17 cellular contexts compared by ENCODE assay signal in genomic region chr1:2251363-2251762, GRCh38. TPM values are rescaled to one million over a fixed set of nuclear protein-coding genes. Genes with fewer than 3 reads are reported as not detected.
DNase-seq lines count a peak whose midpoint lies in the region; ATAC-seq and TF ChIP-seq lines count a peak whose summit lies in the region.
"Had no signal": no experiment of that assay in that cellular context is flagged by ENCODE, and none has a peak within 500 bp of the region (broad histone marks: within the 10 kb centered on the region; RNA-seq: fewer than 3 reads in every experiment).

No MANE protein-coding gene starts in this region.

- H3K27me3 Mint-ChIP-seq in CD4-positive, alpha-beta memory T cell = no peaks in the 10 kb centered on the region

- H3K9me3 ChIP-seq in CD4-positive, alpha-beta memory T cell (ENCODE audit: control insufficient read depth in 1 of 2, low read length in 2 of 2) = peaks cover 0 to 18% of the 10 kb centered on the region in 2 donors
- peaks cover 6% of the 10 kb centered on the region for H3K9me3 ChIP-seq in RWPE2 (ENCODE audit: severe bottlenecking)
- H3K9me3 ChIP-seq in gastroesophageal sphincter = peaks cover 0 to 3% (median 0%) of the 10 kb centered on the region in 3 donors
- peaks cover 12% of the 10 kb centered on the region for H3K9me3 ChIP-seq in skeletal muscle satellite cell (replicated peaks; ENCODE audit: low read length)
- H3K9me3 ChIP-seq: pancreas, testis had no signal

- intact Hi-C loops in CD4-positive, alpha-beta memory T cell (cut with micrococcal nuclease) = no loop called here

- no peak for TF ChIP-seq EP300 in gastroesophageal sphincter (IDR thresholded peaks at IDR 0.05)

- H3K4me1 Mint-ChIP-seq in CD4-positive, alpha-beta memory T cell = peaks cover 0 to 65% (median 38%) of the 10 kb centered on the region in 4 donors

- TF ChIP-seq CTCF in RWPE2 (IDR thresholded peaks at IDR 0.05; ENCODE audit: poor library complexity, severe bottlenecking) (no peak), gastroesophageal sphincter (IDR thresholded peaks at IDR 0.05) (no peak)

- peaks cover 90% of the 10 kb centered on the region for H3K4me1 ChIP-seq in CD4-positive, alpha-beta memory T cell (ENCODE audit: insufficient read depth, low read length)
- H3K4me1 ChIP-seq in RWPE2 (ENCODE audit: insufficient read depth, poor library complexity, severe bottlenecking) (peaks cover 7% of the 10 kb centered on the region), gastroesophageal sphincter (peaks cover 0 to 99% (median 78%) of the 10 kb centered on the region in 3 donors), skeletal muscle satellite cell (ENCODE audit: control insufficient read depth, insufficient read depth, low read length) (peaks cover 63% of the 10 kb centered on the region)

- H3K36me3 Mint-ChIP-seq in CD4-positive, alpha-beta memory T cell = peaks cover 11 to 28% of the 10 kb centered on the region in 2 donors

- no peak for ATAC-seq in RWPE2 (ENCODE audit: low read depth)
- ATAC-seq in gastroesophageal sphincter = no peak
- ATAC-seq in GM18498 (IDR thresholded peaks at IDR 0.05; ENCODE audit: unreplicated experiment) = no peak
- ATAC-seq in HG03039 (IDR thresholded peaks at IDR 0.05; ENCODE audit: unreplicated experiment) = no peak
- ATAC-seq in GM21717 (IDR thresholded peaks at IDR 0.05; ENCODE audit: unreplicated experiment) = no peak
- ATAC-seq: activated CD4-positive, CD25-positive, alpha-beta regulatory T cell treated with anti-CD3 and anti-CD28 coated beads, Interleukin-2, amount 50 U/mL, for 24 hours; activated T-cell treated with anti-CD3 and anti-CD28 coated beads, Interleukin-2, amount 50 U/mL, for 72 hours had no signal

- H3K36me3 ChIP-seq in CD4-positive, alpha-beta memory T cell (ENCODE audit: insufficient read depth, low read length) = peaks cover 12% of the 10 kb centered on the region
- H3K36me3 ChIP-seq in RWPE2 (ENCODE audit: low read depth) = peaks cover 17% of the 10 kb centered on the region
- H3K36me3 ChIP-seq in gastroesophageal sphincter = no peaks in the 10 kb centered on the region
- H3K36me3 ChIP-seq in skeletal muscle satellite cell (ENCODE audit: insufficient read depth, low read length) = peaks cover 19% of the 10 kb centered on the region
- H3K36me3 ChIP-seq: pancreas, Peyer's patch had no signal

- peak overlapping the region in 5 of 7 donors; percentile 57 to 89 (median 83) for H3K27ac Mint-ChIP-seq in CD4-positive, alpha-beta memory T cell

- H3K4me3 Mint-ChIP-seq in CD4-positive, alpha-beta memory T cell = peak overlapping the region in 1 of 8 donors; percentile 46

- H3K9ac ChIP-seq in skeletal muscle satellite cell (ENCODE audit: low read depth, low read length) = peak overlapping the region; percentile 17

- peak overlapping the region; percentile 46 for H3K4me2 ChIP-seq in skeletal muscle satellite cell (ENCODE audit: low read length)

- CTCF ChIA-PET in CD4-positive, alpha-beta memory T cell (lab: Charles Lee; ENCODE audit: partially characterized antibody) = interaction anchor here (1.1 to 1.2 kb wide), 2 partner anchors 17 to 21 kb away, joined by 3 read pairs; no protein-coding TSS in a partner anchor

- 60 to 84% methylated on average over 1 to 2 of the region's 14 CpGs for WGBS in gastroesophageal sphincter (ENCODE audit: low coverage in 1 of 2), 2 donors

- POLR2A ChIA-PET in CD4-positive, alpha-beta memory T cell (lab: Charles Lee; ENCODE audit: partially characterized antibody) = interaction anchor here (14.5 kb wide), 1 partner anchor 18 kb away, joined by 454 read pairs; the partner anchor contains the start of gene SKI

- no peak overlapping the region for H3K4me3 ChIP-seq in CD4-positive, alpha-beta memory T cell (ENCODE audit: low read length in 2 of 2)
- H3K4me3 ChIP-seq in RWPE2 (ENCODE audit: severe bottlenecking) (no peak overlapping the region), gastroesophageal sphincter (no peak overlapping the region), skeletal muscle satellite cell (ENCODE audit: low read length) (no peak overlapping the region)
- H3K4me3 ChIP-seq: MG63, pancreas, testis had no signal

- DNase-seq in CD4-positive, alpha-beta memory T cell = no peak
- DNase-seq in RWPE2 (ENCODE audit: low spot score) = no peak
- DNase-seq: activated T-cell treated with anti-CD3 and anti-CD28 coated beads, Interleukin-2, amount 50 U/mL, for 72 hours; MG63; midbrain; NCI-H187 treated with DMSO at 0.1 percent for 48 hours; stimulated activated CD4-positive, alpha-beta T cell treated with anti-CD3 and anti-CD28 coated beads, Interleukin-15, amount 100 ng/mL, for 24 hours; SW 1271 had no signal

- no peak for TF ChIP-seq POLR2A in gastroesophageal sphincter (IDR thresholded peaks at IDR 0.05)

- no peaks in the 10 kb centered on the region for H3K27me3 ChIP-seq in CD4-positive, alpha-beta memory T cell (ENCODE audit: insufficient read depth, low read length)
- no peaks in the 10 kb centered on the region for H3K27me3 ChIP-seq in RWPE2 (ENCODE audit: insufficient read depth, poor library complexity, severe bottlenecking)
- H3K27me3 ChIP-seq in gastroesophageal sphincter = no peaks in the 10 kb centered on the region
- H3K27me3 ChIP-seq in skeletal muscle satellite cell (ENCODE audit: control insufficient read depth, insufficient read depth, low read length) = no peaks in the 10 kb centered on the region
- H3K27me3 ChIP-seq: MG63, pancreas, Peyer's patch, testis had no signal

- peaks cover 0 to 19% (median 1%) of the 10 kb centered on the region in 8 donors for H3K9me3 Mint-ChIP-seq in CD4-positive, alpha-beta memory T cell

- peak overlapping the region; percentile 32 for H3K27ac ChIP-seq in CD4-positive, alpha-beta memory T cell (ENCODE audit: low read depth, low read length)
- peak overlapping the region; percentile 5 for H3K27ac ChIP-seq in RWPE2 (ENCODE audit: poor library complexity, severe bottlenecking)
- H3K27ac ChIP-seq in gastroesophageal sphincter = peak overlapping the region in 3 of 4 donors; percentile 9 to 68 (median 64)
- H3K27ac ChIP-seq: pancreas, testis had no signal

RNA-seq across cellular contexts. Expression of gene SKI, which starts 23.2 kb away (rescaled TPM):
- total RNA-seq in CD4-positive, alpha-beta memory T cell = 100 to 1,000 TPM in 1 of 2 experiments, 10 to 100 TPM in 1; 96.1 to 104 TPM
- polyA plus RNA-seq in CD4-positive, alpha-beta memory T cell = under 1 TPM; 0.08 to 0.86 TPM
- total RNA-seq in gastroesophageal sphincter = 100 to 1,000 TPM in 1 of 4 donors, 10 to 100 TPM in 3; 60.2 to 157 (median 79.0) TPM
- total RNA-seq in skeletal muscle satellite cell (2012; rRNA removed) = 16.7 and 24.0 TPM in 2 replicates

RNA-seq across cellular contexts. Expression of gene FAAP20, which starts 56.8 kb away (rescaled TPM):
- 10 to 100 TPM; 38.4 to 40.8 TPM for total RNA-seq in CD4-positive, alpha-beta memory T cell
- 10 to 100 TPM; 54.2 to 58.9 TPM for polyA plus RNA-seq in CD4-positive, alpha-beta memory T cell
- total RNA-seq in gastroesophageal sphincter = 10 to 100 TPM; 25.8 to 51.1 (median 43.3) TPM
- total RNA-seq in skeletal muscle satellite cell (2012; rRNA removed) = 14.2 and 22.3 TPM in 2 replicates

Comparison
In these comparisons a context has a peak if more than half of its experiments do, and no peak if none do; other contexts are left out.
1. H3K27ac ChIP-seq: peak in every context shown above with its lines; median percentile 64 in gastroesophageal sphincter; 32 in CD4-positive, alpha-beta memory T cell; 5 in RWPE2.